In the genomic region with DNA sequence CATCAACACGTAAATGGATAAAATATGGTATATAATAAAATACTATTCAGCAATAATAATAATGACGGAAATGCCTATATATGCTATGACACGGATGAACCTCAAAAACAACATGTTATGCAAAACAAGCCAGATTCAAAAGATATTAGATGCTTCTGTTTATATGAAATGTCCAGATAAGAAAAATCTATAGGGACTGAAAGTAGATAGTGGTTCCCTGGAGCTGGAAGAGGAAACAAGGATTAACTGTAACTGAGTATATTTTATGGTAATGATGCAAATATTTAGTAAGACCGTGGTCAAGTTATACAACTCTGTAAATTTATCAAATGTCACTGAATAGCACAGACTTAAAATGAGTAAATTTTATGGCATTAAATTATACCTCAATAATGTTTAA, we compare ENCODE assay signal across 18 cellular contexts. TPM values are rescaled to one million over a fixed set of nuclear protein-coding genes. Genes with fewer than 3 reads are reported as not detected.
DNase-seq lines count a peak whose midpoint lies in the region; ATAC-seq, FAIRE-seq and TF ChIP-seq lines count a peak whose summit lies in the region.
"Had no signal": no experiment of that assay in that cellular context is flagged by ENCODE, and none has a peak within 500 bp of the region (broad histone marks: within the 10 kb centered on the region; RNA-seq: fewer than 3 reads in every experiment).

No MANE protein-coding gene starts in this region.

- 97 to 98% methylated on average over 4 of the region's 4 CpGs for WGBS in lower leg skin, 2 donors

- no peak overlapping the region for H3K4me3 ChIP-seq in lower leg skin (ENCODE audit: low read depth, poor library complexity, severe bottlenecking)
- H3K4me3 ChIP-seq: A549; BLaER1 treated with 17β-estradiol and CSF1 and Interleukin-3, amounts not matched to agents 10 nM and 100 nM had no signal

- no peak for TF ChIP-seq POLR2A in lower leg skin (IDR thresholded peaks at IDR 0.05)

- peak; percentile 76 for DNase-seq in amniotic epithelial cell (ENCODE audit: low read depth)
- no peak for DNase-seq in central memory CD8-positive, alpha-beta T cell (ENCODE audit: low spot score in 2 of 2)
- DNase-seq in stimulated activated naive CD4-positive, alpha-beta T cell treated with Interleukin-2 at 50 U/mL for 16 hours (lab: John Stamatoyannopoulos, UW) = no peak
- no peak for DNase-seq in lower leg skin (ENCODE audit: low spot score in 2 of 2)
- DNase-seq: AML-193; Caco-2; Calu3; CD4-positive, alpha-beta T cell; CD8-positive, alpha-beta T cell; DMS79 treated with DMSO at 0.1 percent for 48 hours; GF-D8 had no signal

- no peak overlapping the region for H3K4me3 Mint-ChIP-seq in central memory CD8-positive, alpha-beta T cell
- H3K4me3 Mint-ChIP-seq: B cell; CD4-positive, alpha-beta T cell; CD8-positive, alpha-beta T cell had no signal

- intact Hi-C loops in lower leg skin (cut with DNase I; ENCODE audit: low total_unique reads) = no loop called here

- no peak for ATAC-seq in central memory CD8-positive, alpha-beta T cell (replicated peaks; ENCODE audit: extremely low read depth, poor library complexity, severe bottlenecking)
- ATAC-seq: A549; CD8-positive, alpha-beta T cell had no signal

- FAIRE-seq in islet of Langerhans (lab: Jason Lieb, UNC) = peak; percentile 9
- FAIRE-seq: A549, D721Med, G401.6, GM12891 had no signal

- no peaks in the 10 kb centered on the region for H3K27me3 Mint-ChIP-seq in central memory CD8-positive, alpha-beta T cell
- H3K27me3 Mint-ChIP-seq: B cell; CD4-positive, alpha-beta T cell had no signal

- H3K9me3 Mint-ChIP-seq in central memory CD8-positive, alpha-beta T cell = no peaks in the 10 kb centered on the region

- peaks cover 29% of the 10 kb centered on the region for H3K36me3 Mint-ChIP-seq in central memory CD8-positive, alpha-beta T cell (ENCODE audit: insufficient read depth)

- no peak for TF ChIP-seq CTCF in lower leg skin (IDR thresholded peaks at IDR 0.05)

- no peaks in the 10 kb centered on the region for H3K4me1 Mint-ChIP-seq in central memory CD8-positive, alpha-beta T cell
- H3K4me1 Mint-ChIP-seq: B cell had no signal

- H3K27ac Mint-ChIP-seq in central memory CD8-positive, alpha-beta T cell (ENCODE audit: low read depth) = peak overlapping the region; percentile 54
- H3K27ac Mint-ChIP-seq: B cell; CD4-positive, alpha-beta T cell; CD8-positive, alpha-beta T cell had no signal

RNA-seq across cellular contexts. Expression of gene WDR49, which starts 25.8 kb away (rescaled TPM):
- total RNA-seq in lower leg skin = under 1 TPM in 2 of 4 donors, not detected in 2; 0.26 to 0.52 TPM
- total RNA-seq: CD8-positive, alpha-beta T cell had no signal

RNA-seq across cellular contexts. Expression of gene PDCD10, which starts 55.2 kb away (rescaled TPM):
- 10 to 100 TPM; 39.6 to 63.5 (median 48.9) TPM for total RNA-seq in lower leg skin

RNA-seq across cellular contexts. Expression of gene SERPINI1, which starts 56.0 kb away (rescaled TPM):
- total RNA-seq in lower leg skin = 1 to 10 TPM in 3 of 4 donors, under 1 TPM in 1; 0.42 to 6.2 (median 2.3) TPM
